ENCODE assay signal across 11 cellular contexts in genomic region chr10:7117806-7118674, GRCh38.
"Had no signal": no experiment of that assay in that cellular context is flagged by ENCODE, and none has a peak within 500 bp of the region (broad histone marks: within the 10 kb centered on the region; RNA-seq: fewer than 3 reads in every experiment).

No MANE protein-coding gene starts in this region.

- H3K36me3 ChIP-seq: esophagus muscularis mucosa, left ventricle myocardium inferior, right lobe of liver had no signal

- ATAC-seq: right lobe of liver; stimulated activated memory B cell treated with anti-CD40 and anti-IgM and Interleukin-4, amounts not matched to agents 10 μg/mL and 1 μg/mL and 100 μg/mL, for 72 hours; WTC11 had no signal

- H3K4me3 ChIP-seq: esophagus muscularis mucosa, left ventricle myocardium inferior, right lobe of liver, SK-N-MC had no signal

- H3K9me3 ChIP-seq: esophagus muscularis mucosa, left ventricle myocardium inferior, right lobe of liver had no signal

- H3K4me1 ChIP-seq: esophagus muscularis mucosa, left ventricle myocardium inferior, right lobe of liver had no signal

- H3K27me3 ChIP-seq: esophagus muscularis mucosa, right lobe of liver had no signal

- DNase-seq: activated CD4-positive, alpha-beta T cell treated with anti-CD3 and anti-CD28 coated beads, Interleukin-2, amount 10 ng/mL, durations not matched to agents 24 days and 14 days; amniotic stem cell; glutamatergic neuron; islet precursor cell; left ventricle myocardium inferior; mesendoderm; right lobe of liver had no signal

- H3K27ac ChIP-seq: esophagus muscularis mucosa, left ventricle myocardium inferior, right lobe of liver, SK-N-MC had no signal
